In genomic region chr11:87421422-87421821, GRCh38 we compare ENCODE assay signal across 8 cellular contexts.
DNase-seq lines count a peak whose midpoint lies in the region; ATAC-seq and TF ChIP-seq lines count a peak whose summit lies in the region.

No MANE protein-coding gene starts in this region.

- no peak for TF ChIP-seq EP300 in transverse colon (IDR thresholded peaks at IDR 0.05; ENCODE audit: low read depth)

- H3K4me3 ChIP-seq in BJ (ENCODE audit: low read depth, low read length) (no peak overlapping the region), SJSA1 (no peak overlapping the region), liver (ENCODE audit: low read depth in 1 of 3, low read length in 3 of 3) (no peak overlapping the region), transverse colon (no peak overlapping the region)

- CTCF ChIA-PET in BJ (lab: Yijun Ruan, JAX), result interaction anchor here (0.7 to 8.6 kb wide), 25 partner anchors 9 to 482 kb away, joined by 3 to 128 read pairs (median 4); no protein-coding TSS in a partner anchor

- H3K27me3 ChIP-seq in BJ (ENCODE audit: control insufficient read depth, insufficient read depth, low read length), result no peaks in the 10 kb centered on the region
- no peaks in the 10 kb centered on the region for H3K27me3 ChIP-seq in SJSA1 (replicated peaks)
- H3K27me3 ChIP-seq in liver (ENCODE audit: control insufficient read depth in 4 of 4, insufficient read depth in 4 of 4, low read length in 3 of 4), result no peaks in the 10 kb centered on the region
- H3K27me3 ChIP-seq in transverse colon, result no peaks in the 10 kb centered on the region

- POLR2A ChIA-PET in BJ (lab: Charles Lee), result no interaction called here

- TF ChIP-seq POLR2A in transverse colon (IDR thresholded peaks at IDR 0.05), result no peak

- in situ Hi-C loops in GM13977 (cut with MboI; ENCODE audit: low pct_unique_long_range_greater_than_20kb, low sequenced_read_pairs, unreplicated experiment), result loop anchor here (25.0 kb wide), 1 partner anchor 484 kb away; no protein-coding TSS in a partner anchor
- in situ Hi-C loops in transverse colon (cut with MboI; ENCODE audit: low pct_ligation_motif_present in 1 of 4, low pct_unique_long_range_greater_than_20kb in 1 of 4, low sequenced_read_pairs in 3 of 4), result loop anchor here (5.0 to 25.0 kb wide), 3 partner anchors 67 to 484 kb away; no protein-coding TSS in a partner anchor

- H3K9ac ChIP-seq in liver (ENCODE audit: low read depth in 1 of 2, low read length in 2 of 2), result no peak overlapping the region

- WGBS in liver, result 15% methylated on average over 2 of the region's 2 CpGs
- WGBS in transverse colon (ENCODE audit: low coverage in 1 of 2), 2 donors, result 39% methylated on average over 2 of the region's 2 CpGs; no CpG with 5 or more reads in 1 of the 2 donors

- peak; percentile 81 for ATAC-seq in HG02798 (IDR thresholded peaks at IDR 0.05; ENCODE audit: poor library complexity, unreplicated experiment)

- no peak for DNase-seq in BJ (ENCODE audit: low read depth)
- peak; percentile 38 for DNase-seq in GM13977 (ENCODE audit: low spot score)
- peak; percentile 39 for DNase-seq in NCI-H1092 (lab: John Stamatoyannopoulos, UW)
- peak; percentile 37 for DNase-seq in SJSA1 (ENCODE audit: low read depth in 1 of 2, low spot score in 2 of 2)
- DNase-seq in dermis microvascular lymphatic vessel endothelial cell (ENCODE audit: low read depth in 2 of 2), result peak; percentile 79 to 88
- peak; percentile 22 for DNase-seq in transverse colon

- intact Hi-C loops in transverse colon (cut with DNase I; ENCODE audit: low total_unique reads), result loop anchor here (5.0 kb wide), 1 partner anchor 69 kb away; no protein-coding TSS in a partner anchor

- H3K9me3 ChIP-seq in SJSA1 (replicated peaks) (no peaks in the 10 kb centered on the region), liver (ENCODE audit: control insufficient read depth in 4 of 4, low read length in 3 of 4) (no peaks in the 10 kb centered on the region), transverse colon (no peaks in the 10 kb centered on the region)

- TF ChIP-seq CTCF in BJ (IDR thresholded peaks at IDR 0.05; ENCODE audit: insufficient read depth, low read depth, low read length) (peak; percentile 72), GM13977 (IDR thresholded peaks at IDR 0.05; ENCODE audit: extremely low read depth, insufficient read depth, missing control alignments) (peak; percentile 74), liver (IDR thresholded peaks at IDR 0.05; ENCODE audit: low read depth, low read length, missing input control) (peak; percentile 74), transverse colon (IDR thresholded peaks at IDR 0.05) (peak; percentile 77 to 84 (median 79))

- H3K36me3 ChIP-seq in BJ (ENCODE audit: control insufficient read depth, insufficient read depth, low read length) (no peaks in the 10 kb centered on the region), SJSA1 (no peaks in the 10 kb centered on the region), liver (ENCODE audit: control insufficient read depth in 4 of 4, insufficient read depth in 3 of 4, low read depth in 1 of 4, low read length in 3 of 4) (no peaks in the 10 kb centered on the region), transverse colon (no peaks in the 10 kb centered on the region)

- peaks cover 33% of the 10 kb centered on the region for H3K4me1 ChIP-seq in SJSA1 (replicated peaks)
- H3K4me1 ChIP-seq in liver (ENCODE audit: control insufficient read depth in 4 of 4, insufficient read depth in 4 of 4, low read length in 3 of 4), result no peaks in the 10 kb centered on the region
- peaks cover 0 to 4% (median 0%) of the 10 kb centered on the region in 4 donors for H3K4me1 ChIP-seq in transverse colon

- no peak overlapping the region for H3K27ac ChIP-seq in SJSA1
- H3K27ac ChIP-seq in liver (ENCODE audit: low read depth in 1 of 2, low read length in 2 of 2), result no peak overlapping the region
- no peak overlapping the region for H3K27ac ChIP-seq in transverse colon

- TF ChIP-seq RAD21 in liver (IDR thresholded peaks at IDR 0.05), result peak; percentile 83 to 84

TF ChIP-seq in liver, 16 proteins besides CTCF, POLR2A, EP300 and RAD21:
- TF ChIP-seq NR2F2 (IDR thresholded peaks at IDR 0.05), result no peak
- TF ChIP-seq, protein P1, sequence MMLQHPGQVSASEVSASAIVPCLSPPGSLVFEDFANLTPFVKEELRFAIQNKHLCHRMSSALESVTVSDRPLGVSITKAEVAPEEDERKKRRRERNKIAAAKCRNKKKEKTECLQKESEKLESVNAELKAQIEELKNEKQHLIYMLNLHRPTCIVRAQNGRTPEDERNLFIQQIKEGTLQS (IDR thresholded peaks at IDR 0.05), result no peak
- TF ChIP-seq JUND (IDR thresholded peaks at IDR 0.05), result no peak
